13 cellular contexts compared by ENCODE assay signal in the genomic region with DNA sequence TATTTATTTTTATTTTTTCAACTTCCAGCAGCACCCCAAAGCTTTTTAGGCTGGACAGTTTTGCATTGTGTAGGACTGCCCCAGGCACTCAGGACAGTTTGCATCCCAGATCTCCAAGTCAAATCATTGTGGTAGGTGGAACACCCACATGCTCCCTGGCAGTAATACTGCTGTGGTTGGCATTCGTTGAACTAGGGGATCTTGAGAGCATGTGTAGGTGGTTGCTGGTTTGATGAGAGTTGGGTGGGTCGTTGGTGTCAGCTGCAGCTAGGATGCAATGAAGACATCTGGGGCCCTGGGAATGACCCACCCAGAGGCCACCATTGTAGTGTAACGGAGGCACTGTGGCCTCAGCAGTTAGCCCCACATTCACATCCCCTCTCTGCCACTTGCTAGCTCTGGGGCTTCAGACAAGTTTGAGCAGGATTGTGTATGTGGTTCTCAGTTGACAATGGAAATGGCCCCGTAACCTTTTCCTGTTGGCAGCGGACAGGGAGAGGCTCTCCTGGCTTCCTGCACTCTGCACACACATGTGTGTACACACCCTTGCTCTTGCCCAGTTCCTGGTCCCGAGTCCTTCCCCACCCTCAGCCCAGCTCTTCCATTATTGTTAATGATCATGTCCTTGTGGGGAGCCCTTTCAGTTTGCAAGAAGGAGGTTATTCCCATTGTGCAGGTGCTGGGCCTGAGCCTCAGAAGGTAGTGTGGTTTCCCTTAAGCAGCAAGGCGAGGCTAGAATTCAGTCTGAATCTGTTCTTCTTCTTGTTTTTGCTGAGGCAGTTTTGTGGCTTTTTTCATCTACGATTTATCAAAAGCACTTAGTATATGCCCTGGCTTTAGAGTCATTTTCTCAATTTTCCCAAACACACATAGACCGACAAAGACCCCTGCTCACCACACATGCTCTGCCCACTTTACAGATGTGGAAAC. TPM values are rescaled to one million over a fixed set of nuclear protein-coding genes. Genes with fewer than 3 reads are reported as not detected.
DNase-seq lines count a peak whose midpoint lies in the region; ATAC-seq and TF ChIP-seq lines count a peak whose summit lies in the region.
"Had no signal": no experiment of that assay in that cellular context is flagged by ENCODE, and none has a peak within 500 bp of the region (broad histone marks: within the 10 kb centered on the region; RNA-seq: fewer than 3 reads in every experiment).

No MANE protein-coding gene starts in this region.

- H3K4me2 ChIP-seq in KMS-11, result peak overlapping the region; percentile 78

- H3K4me1 Mint-ChIP-seq in neural crest cell, result peaks cover 26% of the 10 kb centered on the region

- no peak overlapping the region for H2AFZ ChIP-seq in KMS-11 (ENCODE audit: low read depth)

- H3K27me3 Mint-ChIP-seq in neural crest cell (ENCODE audit: low read depth), result no peaks in the 10 kb centered on the region
- H3K27me3 Mint-ChIP-seq: naive thymus-derived CD4-positive, alpha-beta T cell had no signal

- H3K4me3 Mint-ChIP-seq in neural crest cell, result no peak overlapping the region

- no peaks in the 10 kb centered on the region for H3K36me3 Mint-ChIP-seq in neural crest cell (ENCODE audit: low read depth)

- no peak for TF ChIP-seq CTCF in KMS-11 (conservative IDR thresholded peaks at IDR 0.05; ENCODE audit: low read depth, low read length)
- no peak for TF ChIP-seq CTCF in neural crest cell (conservative IDR thresholded peaks at IDR 0.05)

- peak overlapping the region; percentile 57 for H3K27ac ChIP-seq in KMS-11
- H3K27ac ChIP-seq: thyroid gland had no signal

- DNase-seq in COLO668 (lab: John Stamatoyannopoulos, UW; ENCODE audit: unreplicated experiment) (peak; percentile 26), dermis blood vessel endothelial cell (peak; percentile 31), neural crest cell (ENCODE audit: low read depth, low spot score) (no peak), OCI-M1 (lab: John Stamatoyannopoulos, UW) (no peak), HuH-7.5 (ENCODE audit: low spot score) (no peak)
- DNase-seq in activated CD8-positive, alpha-beta memory T cell treated with anti-CD3 and anti-CD28 coated beads for 24 hours, result no peak
- DNase-seq: activated CD8-positive, alpha-beta memory T cell treated with anti-CD3 and anti-CD28 coated beads, Interleukin-2, amount 50 U/mL, for 4 hours; cerebellar nuclear complex; stimulated activated CD4-positive, alpha-beta T cell treated with anti-CD3 and anti-CD28 coated beads, Interleukin-4, amount 100 ng/mL, for 1 hour; thyroid gland had no signal

- peaks cover 8% of the 10 kb centered on the region; the same call in 1 of the 2 replicates for H3K79me2 ChIP-seq in KMS-11 (ENCODE audit: insufficient read depth, low read depth)

- no peaks in the 10 kb centered on the region for H3K27me3 ChIP-seq in KMS-11 (ENCODE audit: insufficient read depth, low read depth)
- H3K27me3 ChIP-seq: thyroid gland had no signal

- peaks cover 4% of the 10 kb centered on the region for H3K9me3 Mint-ChIP-seq in neural crest cell

- no peaks in the 10 kb centered on the region for H3K36me3 ChIP-seq in KMS-11 (ENCODE audit: insufficient read depth)
- H3K36me3 ChIP-seq: thyroid gland had no signal

- no peaks in the 10 kb centered on the region for H4K20me1 ChIP-seq in KMS-11 (ENCODE audit: insufficient read depth)

- H3K27ac Mint-ChIP-seq in neural crest cell (ENCODE audit: unreplicated experiment), result peak overlapping the region; percentile 8

- no peak for ATAC-seq in GM21515 (IDR thresholded peaks at IDR 0.05; ENCODE audit: unreplicated experiment)
- ATAC-seq: naive thymus-derived CD4-positive, alpha-beta T cell had no signal

- peak overlapping the region; percentile 5; the same call in 1 of the 2 replicates for H3K9ac ChIP-seq in KMS-11

- no peak overlapping the region for H3K4me3 ChIP-seq in KMS-11 (IDR thresholded peaks at IDR 0.05; ENCODE audit: insufficient read depth, low read depth, low read length)
- H3K4me3 ChIP-seq: thyroid gland had no signal

- H3K4me1 ChIP-seq in KMS-11 (ENCODE audit: low read depth, poor library complexity, severe bottlenecking), result peaks cover 69% of the 10 kb centered on the region
- H3K4me1 ChIP-seq: thyroid gland had no signal

RNA-seq across cellular contexts. Expression of gene PPARGC1B, which starts 46.5 kb away (rescaled TPM):
- total RNA-seq in dermis blood vessel endothelial cell (1.0 and 2.2 TPM in 2 replicates), neural crest cell (1.5 and 2.1 TPM in 2 replicates)

Comparison
In these comparisons a context has a peak if more than half of its experiments do, and no peak if none do; other contexts are left out.
1. DNase-seq: peak in COLO668 (single experiment) and dermis blood vessel endothelial cell (single experiment); none in neural crest cell (single experiment), activated CD8-positive, alpha-beta memory T cell treated with anti-CD3 and anti-CD28 coated beads for 24 hours (single experiment), OCI-M1 (single experiment) and HuH-7.5 (single experiment).